In the genomic region with DNA sequence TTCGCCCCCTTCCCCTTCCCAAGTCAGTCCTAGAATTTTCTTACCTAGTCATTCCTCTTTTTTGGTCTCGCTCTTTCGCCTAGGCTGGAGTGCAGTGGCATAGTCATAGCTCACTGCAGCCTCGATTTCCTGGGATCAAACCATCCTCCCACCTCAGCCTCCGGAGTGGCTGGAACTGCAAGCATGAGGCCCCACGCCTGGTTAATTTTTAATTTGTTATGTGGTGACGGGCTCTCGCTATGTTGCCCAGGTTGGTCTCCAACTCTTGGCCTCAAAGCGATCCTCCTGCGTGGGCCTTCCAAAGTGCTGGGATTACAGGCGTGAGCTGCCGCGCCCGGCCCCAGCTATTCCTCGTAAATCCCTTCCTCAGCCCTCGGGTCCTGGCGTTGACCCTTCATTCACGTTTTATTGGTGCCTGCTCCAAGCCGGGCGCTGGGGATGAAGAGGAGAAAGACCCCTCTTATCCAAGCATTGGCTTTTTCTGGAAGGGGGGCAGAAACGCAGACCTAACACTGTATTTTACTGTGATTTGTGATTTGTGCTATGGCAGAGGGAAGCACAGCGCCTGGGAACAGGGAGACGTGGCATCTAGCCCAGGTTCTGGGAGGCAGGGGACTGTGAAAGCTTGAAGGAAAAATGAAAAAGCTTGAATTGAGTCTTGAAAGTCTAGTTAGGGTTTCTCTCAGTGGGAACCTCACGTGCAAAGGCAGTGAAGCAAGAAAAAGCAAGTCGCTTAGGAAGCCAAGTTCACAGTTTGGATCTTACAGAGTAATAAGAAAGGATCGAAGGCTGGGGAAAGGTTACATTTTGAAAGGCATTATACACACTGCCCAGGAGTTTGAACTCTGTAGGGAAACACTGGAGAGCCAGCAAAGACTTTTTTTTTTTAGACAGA, we compare ENCODE assay signal across 8 cellular contexts. TPM values are rescaled to one million over a fixed set of nuclear protein-coding genes. Genes with fewer than 3 reads are reported as not detected.
DNase-seq lines count a peak whose midpoint lies in the region; ATAC-seq and TF ChIP-seq lines count a peak whose summit lies in the region.

No MANE protein-coding gene starts in this region.

- DNase-seq in activated naive CD8-positive, alpha-beta T cell treated with anti-CD3 and anti-CD28 coated beads, Interleukin-2, amount 10 ng/mL, durations not matched to agents 7 days and 5 days: no peak
- DNase-seq in left colon (no peak), tibial nerve (ENCODE audit: low spot score in 2 of 2) (no peak), NCI-H1417 (lab: John Stamatoyannopoulos, UW) (no peak), posterior vena cava (ENCODE audit: low spot score) (no peak)
- DNase-seq in activated CD8-positive, alpha-beta memory T cell treated with anti-CD3 and anti-CD28 coated beads, Interleukin-2, amount 50 U/mL, for 4 hours: no peak

- peak overlapping the region; percentile 86 to 95 (median 90) for H3K27ac ChIP-seq in tibial nerve

- 7% methylated on average over 26 of the region's 26 CpGs for WGBS in tibial nerve, 2 donors

- H3K27ac Mint-ChIP-seq in activated naive CD8-positive, alpha-beta T cell treated with anti-CD3 and anti-CD28 coated beads, Interleukin-2, amount 10 ng/mL, durations not matched to agents 7 days and 5 days: peak overlapping the region; percentile 88

- H3K4me3 Mint-ChIP-seq in activated naive CD8-positive, alpha-beta T cell treated with anti-CD3 and anti-CD28 coated beads, Interleukin-2, amount 10 ng/mL, durations not matched to agents 7 days and 5 days: peak overlapping the region; percentile 90

- TF ChIP-seq POLR2A in GM18505 (IDR thresholded peaks at IDR 0.05; ENCODE audit: borderline replicate concordance, extremely low read depth, insufficient read depth, insufficient read length): no peak
- TF ChIP-seq POLR2A in tibial nerve (IDR thresholded peaks at IDR 0.05): no peak

- no peaks in the 10 kb centered on the region for H3K27me3 Mint-ChIP-seq in activated naive CD8-positive, alpha-beta T cell treated with anti-CD3 and anti-CD28 coated beads, Interleukin-2, amount 10 ng/mL, durations not matched to agents 7 days and 5 days

- H3K4me1 ChIP-seq in tibial nerve: peaks cover 0 to 56% (median 27%) of the 10 kb centered on the region in 4 donors

- peak; percentile 8 for ATAC-seq in GM18505 (IDR thresholded peaks at IDR 0.05; ENCODE audit: unreplicated experiment)
- peak; percentile 6 for ATAC-seq in HG02943 (IDR thresholded peaks at IDR 0.05; ENCODE audit: low read depth, unreplicated experiment)
- peak; percentile 11 for ATAC-seq in activated naive CD8-positive, alpha-beta T cell treated with anti-CD3 and anti-CD28 coated beads, Interleukin-2, amount 10 ng/mL, durations not matched to agents 7 days and 5 days (ENCODE audit: low read depth)
- ATAC-seq in left colon: peak; percentile 42

- H3K36me3 ChIP-seq in tibial nerve: peaks cover 0 to 51% (median 0%) of the 10 kb centered on the region in 3 donors

- POLR2A ChIA-PET in activated naive CD8-positive, alpha-beta T cell treated with anti-CD3 and anti-CD28 coated beads, Interleukin-2, amount 10 ng/mL, durations not matched to agents 7 days and 5 days (lab: Charles Lee): interaction anchor here (0.9 to 2.6 kb wide), 12 partner anchors 8 to 1136 kb away, joined by 3 to 36 read pairs (median 6); a partner anchor contains a TSS

- H3K36me3 Mint-ChIP-seq in activated naive CD8-positive, alpha-beta T cell treated with anti-CD3 and anti-CD28 coated beads, Interleukin-2, amount 10 ng/mL, durations not matched to agents 7 days and 5 days: peaks cover 11% of the 10 kb centered on the region

- no peaks in the 10 kb centered on the region for H3K9me3 ChIP-seq in tibial nerve

- no peaks in the 10 kb centered on the region for H3K9me3 Mint-ChIP-seq in activated naive CD8-positive, alpha-beta T cell treated with anti-CD3 and anti-CD28 coated beads, Interleukin-2, amount 10 ng/mL, durations not matched to agents 7 days and 5 days

- TF ChIP-seq EP300 in tibial nerve (IDR thresholded peaks at IDR 0.05): no peak

- intact Hi-C loops in left colon (cut with DNase I, micrococcal nuclease): no loop called here
- intact Hi-C loops in posterior vena cava (cut with DNase I): no loop called here

- H3K27me3 ChIP-seq in tibial nerve: no peaks in the 10 kb centered on the region

- peaks cover 22% of the 10 kb centered on the region for H3K4me1 Mint-ChIP-seq in activated naive CD8-positive, alpha-beta T cell treated with anti-CD3 and anti-CD28 coated beads, Interleukin-2, amount 10 ng/mL, durations not matched to agents 7 days and 5 days

- TF ChIP-seq CTCF in tibial nerve (IDR thresholded peaks at IDR 0.05): no peak

- H3K4me3 ChIP-seq in tibial nerve: peak overlapping the region; percentile 73 to 94 (median 78)

RNA-seq across cellular contexts. Expression of a gene that starts 0.5 kb away (rescaled TPM):
- 10 to 100 TPM; 54.2 to 55.8 TPM for total RNA-seq in activated naive CD8-positive, alpha-beta T cell treated with anti-CD3 and anti-CD28 coated beads, Interleukin-2, amount 10 ng/mL, durations not matched to agents 7 days and 5 days
- total RNA-seq in left colon (10 to 100 TPM; 85.3 to 92.9 TPM), tibial nerve (100 to 1,000 TPM in 2 of 4 donors, 10 to 100 TPM in 2; 90.5 to 113 (median 99.3) TPM), posterior vena cava (10 to 100 TPM; 44.6 to 50.4 TPM)

RNA-seq across cellular contexts. Expression of a gene that starts 1.1 kb away (rescaled TPM):
- total RNA-seq in activated naive CD8-positive, alpha-beta T cell treated with anti-CD3 and anti-CD28 coated beads, Interleukin-2, amount 10 ng/mL, durations not matched to agents 7 days and 5 days: 10 to 100 TPM; 48.9 to 51.0 TPM
- total RNA-seq in left colon (10 to 100 TPM; 81.9 to 85.9 TPM), tibial nerve (10 to 100 TPM; 42.8 to 82.2 (median 57.8) TPM), posterior vena cava (10 to 100 TPM; 59.6 to 64.3 TPM)

RNA-seq across cellular contexts. Expression of a gene that starts 17.6 kb away (rescaled TPM):
- total RNA-seq in activated naive CD8-positive, alpha-beta T cell treated with anti-CD3 and anti-CD28 coated beads, Interleukin-2, amount 10 ng/mL, durations not matched to agents 7 days and 5 days: not detected
- 10 to 100 TPM; 43.1 to 62.4 TPM for total RNA-seq in left colon
- not detected for total RNA-seq in tibial nerve
- total RNA-seq in posterior vena cava: not detected

RNA-seq across cellular contexts. Expression of a gene that starts 19.1 kb away (rescaled TPM):
- 10 to 100 TPM; 26.6 to 30.1 TPM for total RNA-seq in activated naive CD8-positive, alpha-beta T cell treated with anti-CD3 and anti-CD28 coated beads, Interleukin-2, amount 10 ng/mL, durations not matched to agents 7 days and 5 days
- total RNA-seq in left colon (10 to 100 TPM; 22.1 to 30.8 TPM), tibial nerve (10 to 100 TPM; 12.0 to 34.8 (median 25.6) TPM), posterior vena cava (1 to 10 TPM; 4.9 to 5.1 TPM)

RNA-seq across cellular contexts. Expression of a gene that starts 26.4 kb away (rescaled TPM):
- 100 to 1,000 TPM in 1 of 2 experiments, 10 to 100 TPM in 1; 91.7 to 106 TPM for total RNA-seq in activated naive CD8-positive, alpha-beta T cell treated with anti-CD3 and anti-CD28 coated beads, Interleukin-2, amount 10 ng/mL, durations not matched to agents 7 days and 5 days
- total RNA-seq in left colon: 100 to 1,000 TPM; 150 to 156 TPM
- 100 to 1,000 TPM; 235 to 371 (median 348) TPM for total RNA-seq in tibial nerve
- total RNA-seq in posterior vena cava: 100 to 1,000 TPM; 166 to 181 TPM

Comparison
In these comparisons a context has a peak if more than half of its experiments do, and no peak if none do; other contexts are left out.
1. RNA of a gene that starts 17.6 kb away (total RNA-seq): 43.1 to 62.4 TPM in left colon; not detected in posterior vena cava, not detected in activated naive CD8-positive, alpha-beta T cell treated with anti-CD3 and anti-CD28 coated beads, Interleukin-2, amount 10 ng/mL, durations not matched to agents 7 days and 5 days and not detected in tibial nerve; every median in the first group is over 10 times any median in the second.
2. Peak in every context shown above with its lines, with median percentiles within 50 percentile points of each other: ATAC-seq.